In genomic region chr14:67426983-67427601, GRCh38 we compare ENCODE assay signal across 8 cellular contexts. TPM values are rescaled to one million over a fixed set of nuclear protein-coding genes. Genes with fewer than 3 reads are reported as not detected.
DNase-seq lines count a peak whose midpoint lies in the region; ATAC-seq, FAIRE-seq and TF ChIP-seq lines count a peak whose summit lies in the region.

No MANE protein-coding gene starts in this region.

- H3K9me3 ChIP-seq in gastroesophageal sphincter (no peaks in the 10 kb centered on the region), pancreas (no peaks in the 10 kb centered on the region), tibial nerve (no peaks in the 10 kb centered on the region)

- WGBS in gastroesophageal sphincter (ENCODE audit: low coverage in 1 of 2), 2 donors: 30 to 40% methylated on average over 2 to 28 of the region's 29 CpGs
- WGBS in pancreas, 2 donors: 34 to 36% methylated on average over 29 of the region's 29 CpGs
- 32 to 33% methylated on average over 29 of the region's 29 CpGs for WGBS in tibial nerve, 2 donors

- no peaks in the 10 kb centered on the region for H3K36me3 ChIP-seq in gastroesophageal sphincter
- H3K36me3 ChIP-seq in pancreas: no peaks in the 10 kb centered on the region
- no peaks in the 10 kb centered on the region for H3K36me3 ChIP-seq in tibial nerve

- ATAC-seq in gastroesophageal sphincter (peak; percentile 81), pancreas (peak; percentile 88 to 94 (median 91))

- peak; percentile 33 for DNase-seq in NK-92 treated with Interleukin-12 subunit alpha and Interleukin-12 subunit beta, amount 100 ng/mL, for 24 hours (lab: John Stamatoyannopoulos, UW)
- DNase-seq in NK-92 (lab: John Stamatoyannopoulos, UW; ENCODE audit: unreplicated experiment) (no peak), M059J (ENCODE audit: low read depth) (peak; percentile 83), SHP77 (lab: John Stamatoyannopoulos, UW) (peak; percentile 76 to 79), pancreas (peak; percentile 75 to 86 (median 82)), tibial nerve (ENCODE audit: low spot score in 2 of 2) (peak; percentile 35 to 61)
- peak; percentile 47 for DNase-seq in activated effector memory CD4-positive, alpha-beta T cell treated with Interleukin-2 at 50 U/mL for 16 hours

- no peak for FAIRE-seq in pancreas (lab: Jason Lieb, UNC)

- H3K4me3 ChIP-seq in gastroesophageal sphincter: no peak overlapping the region
- no peak overlapping the region for H3K4me3 ChIP-seq in pancreas
- no peak overlapping the region for H3K4me3 ChIP-seq in tibial nerve

- H3K27ac ChIP-seq in gastroesophageal sphincter: no peak overlapping the region
- no peak overlapping the region for H3K27ac ChIP-seq in pancreas
- no peak overlapping the region for H3K27ac ChIP-seq in tibial nerve

- no peak for TF ChIP-seq POLR2A in gastroesophageal sphincter (IDR thresholded peaks at IDR 0.05)
- TF ChIP-seq POLR2A in tibial nerve (IDR thresholded peaks at IDR 0.05): no peak

- TF ChIP-seq CTCF in gastroesophageal sphincter (IDR thresholded peaks at IDR 0.05) (peak; percentile 73 to 83 (median 80)), pancreas (IDR thresholded peaks at IDR 0.05) (peak; percentile 40 to 76 (median 69)), tibial nerve (IDR thresholded peaks at IDR 0.05) (peak; percentile 73 to 86 (median 78))

- H3K4me1 ChIP-seq in gastroesophageal sphincter (peaks cover 0 to 9% (median 3%) of the 10 kb centered on the region in 3 donors), pancreas (peaks cover 0 to 5% (median 0%) of the 10 kb centered on the region in 3 donors), tibial nerve (peaks cover 0 to 7% (median 0%) of the 10 kb centered on the region in 4 donors)

- H3K27me3 ChIP-seq in gastroesophageal sphincter (peaks cover 34% of the 10 kb centered on the region), pancreas (no peaks in the 10 kb centered on the region), tibial nerve (peaks cover 0 to 5% of the 10 kb centered on the region in 2 donors)

- TF ChIP-seq EP300 in gastroesophageal sphincter (IDR thresholded peaks at IDR 0.05) (no peak), tibial nerve (IDR thresholded peaks at IDR 0.05) (no peak)

- intact Hi-C loops in pancreas (cut with DNase I): loop anchor here in 2 of 3 donors (5.0 to 10.0 kb wide), 2 partner anchors 145 to 148 kb away; no protein-coding TSS in a partner anchor

RNA-seq across cellular contexts. Expression of gene PLEK2, which starts 15.1 kb away (rescaled TPM):
- total RNA-seq in M059J (2014; rRNA removed; shearing (Covaris generic)): not detected in 2 replicates
- total RNA-seq in gastroesophageal sphincter: under 1 TPM in 1 of 4 donors, not detected in 3; 0.37 TPM
- 1 to 10 TPM; 4.0 to 9.9 (median 6.6) TPM for total RNA-seq in pancreas
- polyA plus RNA-seq in pancreas: 1 to 10 TPM; 6.0 to 8.6 TPM
- total RNA-seq in tibial nerve: 1 to 10 TPM in 1 of 4 donors, under 1 TPM in 1, not detected in 2; 0.39 to 1.2 TPM
